ENCODE assay signal across 2 cellular contexts in genomic region chr7:80940539-80941205, GRCh38.
TF ChIP-seq lines count a peak whose summit lies in the region.

No MANE protein-coding gene starts in this region.

TF ChIP-seq in SK-N-SH, 30 proteins besides CTCF, POLR2A, EP300 and RAD21 (continued from another document):
- TF ChIP-seq FOXM1 (IDR thresholded peaks at IDR 0.05; ENCODE audit: low read depth) (no peak), NRF1 (IDR thresholded peaks at IDR 0.05; ENCODE audit: low read depth, low read length) (no peak)
- TF ChIP-seq, protein P1, sequence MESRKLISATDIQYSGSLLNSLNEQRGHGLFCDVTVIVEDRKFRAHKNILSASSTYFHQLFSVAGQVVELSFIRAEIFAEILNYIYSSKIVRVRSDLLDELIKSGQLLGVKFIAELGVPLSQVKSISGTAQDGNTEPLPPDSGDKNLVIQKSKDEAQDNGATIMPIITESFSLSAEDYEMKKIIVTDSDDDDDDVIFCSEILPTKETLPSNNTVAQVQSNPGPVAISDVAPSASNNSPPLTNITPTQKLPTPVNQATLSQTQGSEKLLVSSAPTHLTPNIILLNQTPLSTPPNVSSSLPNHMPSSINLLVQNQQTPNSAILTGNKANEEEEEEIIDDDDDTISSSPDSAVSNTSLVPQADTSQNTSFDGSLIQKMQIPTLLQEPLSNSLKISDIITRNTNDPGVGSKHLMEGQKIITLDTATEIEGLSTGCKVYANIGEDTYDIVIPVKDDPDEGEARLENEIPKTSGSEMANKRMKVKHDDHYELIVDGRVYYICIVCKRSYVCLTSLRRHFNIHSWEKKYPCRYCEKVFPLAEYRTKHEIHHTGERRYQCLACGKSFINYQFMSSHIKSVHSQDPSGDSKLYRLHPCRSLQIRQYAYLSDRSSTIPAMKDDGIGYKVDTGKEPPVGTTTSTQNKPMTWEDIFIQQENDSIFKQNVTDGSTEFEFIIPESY (IDR thresholded peaks at IDR 0.05; ENCODE audit: borderline replicate concordance, low read depth): no peak

TF ChIP-seq in SK-N-SH treated with all-trans-retinoic acid at 6 μM for 48 hours, 23 proteins besides CTCF, POLR2A, EP300 and RAD21 (continued from another document):
- TF ChIP-seq CSDC2 (CRISPR knock-in tag; IDR thresholded peaks at IDR 0.05) (no peak), ISL1 (CRISPR knock-in tag; IDR thresholded peaks at IDR 0.05) (no peak), ARNTL (CRISPR knock-in tag; IDR thresholded peaks at IDR 0.05; ENCODE audit: borderline replicate concordance, low read depth) (no peak), CSRNP3 (CRISPR knock-in tag; IDR thresholded peaks at IDR 0.05) (no peak), PPARA (CRISPR knock-in tag; IDR thresholded peaks at IDR 0.05; ENCODE audit: borderline replicate concordance) (no peak), TSHZ2 (CRISPR knock-in tag; IDR thresholded peaks at IDR 0.05) (no peak), ZC3H10 (CRISPR knock-in tag; IDR thresholded peaks at IDR 0.05) (no peak), SNAI2 (CRISPR knock-in tag; IDR thresholded peaks at IDR 0.05) (no peak), ZFP3 (CRISPR knock-in tag; IDR thresholded peaks at IDR 0.05) (no peak), PATZ1 (CRISPR knock-in tag; IDR thresholded peaks at IDR 0.05; ENCODE audit: borderline replicate concordance) (no peak), RARB (CRISPR knock-in tag; IDR thresholded peaks at IDR 0.05) (no peak), ZNF70 (CRISPR knock-in tag; IDR thresholded peaks at IDR 0.05) (no peak)
